In genomic region chrX:40340116-40340515, GRCh38 we compare ENCODE assay signal across 28 cellular contexts.
"Had no signal": no experiment of that assay in that cellular context is flagged by ENCODE, and none has a peak within 500 bp of the region (broad histone marks: within the 10 kb centered on the region; RNA-seq: fewer than 3 reads in every experiment).

No MANE protein-coding gene starts in this region.

- H3K36me3 Mint-ChIP-seq: stimulated activated effector memory CD8-positive, alpha-beta T cell treated with anti-CD3 and anti-CD28 coated beads, Interleukin-12 subunit alpha, Interleukin-12 subunit beta, amount 100 ng/mL, for 72 hours had no signal

- H3K27ac Mint-ChIP-seq: mesothelial cell of epicardium; naive thymus-derived CD4-positive, alpha-beta T cell; nephron; stimulated activated effector memory CD8-positive, alpha-beta T cell treated with anti-CD3 and anti-CD28 coated beads, Interleukin-12 subunit alpha, Interleukin-12 subunit beta, amount 100 ng/mL, for 72 hours had no signal

- H3K4me1 Mint-ChIP-seq: mesothelial cell of epicardium; naive thymus-derived CD4-positive, alpha-beta T cell; nephron; stimulated activated effector memory CD8-positive, alpha-beta T cell treated with anti-CD3 and anti-CD28 coated beads, Interleukin-12 subunit alpha, Interleukin-12 subunit beta, amount 100 ng/mL, for 72 hours had no signal

- H3K9me3 Mint-ChIP-seq: stimulated activated effector memory CD8-positive, alpha-beta T cell treated with anti-CD3 and anti-CD28 coated beads, Interleukin-12 subunit alpha, Interleukin-12 subunit beta, amount 100 ng/mL, for 72 hours had no signal

- H3K4me3 Mint-ChIP-seq: mesothelial cell of epicardium; naive thymus-derived CD4-positive, alpha-beta T cell; nephron; stimulated activated effector memory CD8-positive, alpha-beta T cell treated with anti-CD3 and anti-CD28 coated beads, Interleukin-12 subunit alpha, Interleukin-12 subunit beta, amount 100 ng/mL, for 72 hours had no signal

- H3K27ac ChIP-seq: esophagus muscularis mucosa, foreskin keratinocyte, gastroesophageal sphincter, heart left ventricle, hepatocyte, left lung, ovary, psoas muscle, sigmoid colon, stomach, thyroid gland, vagina had no signal

- FAIRE-seq: endothelial cell of umbilical vein, kidney had no signal

- DNase-seq: dermis blood vessel endothelial cell; effector memory CD4-positive, alpha-beta T cell; foreskin keratinocyte; heart left ventricle; kidney; left lung; mesenchymal stem cell; naive thymus-derived CD4-positive, alpha-beta T cell; nucleus accumbens; ovary; posterior cingulate gyrus; psoas muscle; right cardiac atrium; sigmoid colon; stimulated activated CD4-positive, alpha-beta T cell treated with anti-CD3 and anti-CD28 coated beads, Interleukin-2, amount 100 ng/mL, for 24 hours; stimulated activated CD4-positive, alpha-beta T cell treated with anti-CD3 and anti-CD28 coated beads, Interleukin-4, amount 100 ng/mL, for 24 hours; stimulated activated naive CD4-positive, alpha-beta T cell treated with Interleukin-2 at 50 U/mL for 16 hours; stomach; thyroid gland; trophoblast cell had no signal

- H3K27me3 Mint-ChIP-seq: naive thymus-derived CD4-positive, alpha-beta T cell had no signal
